In genomic region chr22:49928571-49929552, GRCh38 we compare ENCODE assay signal across 1 cellular context.
TF ChIP-seq lines count a peak whose summit lies in the region.

No MANE protein-coding gene starts in this region.

TF ChIP-seq in GM23338, 12 proteins besides CTCF, POLR2A, EP300 and RAD21 (continued from another document):
- TF ChIP-seq CREB1 (CRISPR knock-in tag; IDR thresholded peaks at IDR 0.05; ENCODE audit: low read depth): no peak
- TF ChIP-seq EZH2phosphoT487 (IDR thresholded peaks at IDR 0.05; ENCODE audit: unreplicated experiment): no peak
- TF ChIP-seq REST (IDR thresholded peaks at IDR 0.05; ENCODE audit: unreplicated experiment): no peak
- TF ChIP-seq, protein P1, sequence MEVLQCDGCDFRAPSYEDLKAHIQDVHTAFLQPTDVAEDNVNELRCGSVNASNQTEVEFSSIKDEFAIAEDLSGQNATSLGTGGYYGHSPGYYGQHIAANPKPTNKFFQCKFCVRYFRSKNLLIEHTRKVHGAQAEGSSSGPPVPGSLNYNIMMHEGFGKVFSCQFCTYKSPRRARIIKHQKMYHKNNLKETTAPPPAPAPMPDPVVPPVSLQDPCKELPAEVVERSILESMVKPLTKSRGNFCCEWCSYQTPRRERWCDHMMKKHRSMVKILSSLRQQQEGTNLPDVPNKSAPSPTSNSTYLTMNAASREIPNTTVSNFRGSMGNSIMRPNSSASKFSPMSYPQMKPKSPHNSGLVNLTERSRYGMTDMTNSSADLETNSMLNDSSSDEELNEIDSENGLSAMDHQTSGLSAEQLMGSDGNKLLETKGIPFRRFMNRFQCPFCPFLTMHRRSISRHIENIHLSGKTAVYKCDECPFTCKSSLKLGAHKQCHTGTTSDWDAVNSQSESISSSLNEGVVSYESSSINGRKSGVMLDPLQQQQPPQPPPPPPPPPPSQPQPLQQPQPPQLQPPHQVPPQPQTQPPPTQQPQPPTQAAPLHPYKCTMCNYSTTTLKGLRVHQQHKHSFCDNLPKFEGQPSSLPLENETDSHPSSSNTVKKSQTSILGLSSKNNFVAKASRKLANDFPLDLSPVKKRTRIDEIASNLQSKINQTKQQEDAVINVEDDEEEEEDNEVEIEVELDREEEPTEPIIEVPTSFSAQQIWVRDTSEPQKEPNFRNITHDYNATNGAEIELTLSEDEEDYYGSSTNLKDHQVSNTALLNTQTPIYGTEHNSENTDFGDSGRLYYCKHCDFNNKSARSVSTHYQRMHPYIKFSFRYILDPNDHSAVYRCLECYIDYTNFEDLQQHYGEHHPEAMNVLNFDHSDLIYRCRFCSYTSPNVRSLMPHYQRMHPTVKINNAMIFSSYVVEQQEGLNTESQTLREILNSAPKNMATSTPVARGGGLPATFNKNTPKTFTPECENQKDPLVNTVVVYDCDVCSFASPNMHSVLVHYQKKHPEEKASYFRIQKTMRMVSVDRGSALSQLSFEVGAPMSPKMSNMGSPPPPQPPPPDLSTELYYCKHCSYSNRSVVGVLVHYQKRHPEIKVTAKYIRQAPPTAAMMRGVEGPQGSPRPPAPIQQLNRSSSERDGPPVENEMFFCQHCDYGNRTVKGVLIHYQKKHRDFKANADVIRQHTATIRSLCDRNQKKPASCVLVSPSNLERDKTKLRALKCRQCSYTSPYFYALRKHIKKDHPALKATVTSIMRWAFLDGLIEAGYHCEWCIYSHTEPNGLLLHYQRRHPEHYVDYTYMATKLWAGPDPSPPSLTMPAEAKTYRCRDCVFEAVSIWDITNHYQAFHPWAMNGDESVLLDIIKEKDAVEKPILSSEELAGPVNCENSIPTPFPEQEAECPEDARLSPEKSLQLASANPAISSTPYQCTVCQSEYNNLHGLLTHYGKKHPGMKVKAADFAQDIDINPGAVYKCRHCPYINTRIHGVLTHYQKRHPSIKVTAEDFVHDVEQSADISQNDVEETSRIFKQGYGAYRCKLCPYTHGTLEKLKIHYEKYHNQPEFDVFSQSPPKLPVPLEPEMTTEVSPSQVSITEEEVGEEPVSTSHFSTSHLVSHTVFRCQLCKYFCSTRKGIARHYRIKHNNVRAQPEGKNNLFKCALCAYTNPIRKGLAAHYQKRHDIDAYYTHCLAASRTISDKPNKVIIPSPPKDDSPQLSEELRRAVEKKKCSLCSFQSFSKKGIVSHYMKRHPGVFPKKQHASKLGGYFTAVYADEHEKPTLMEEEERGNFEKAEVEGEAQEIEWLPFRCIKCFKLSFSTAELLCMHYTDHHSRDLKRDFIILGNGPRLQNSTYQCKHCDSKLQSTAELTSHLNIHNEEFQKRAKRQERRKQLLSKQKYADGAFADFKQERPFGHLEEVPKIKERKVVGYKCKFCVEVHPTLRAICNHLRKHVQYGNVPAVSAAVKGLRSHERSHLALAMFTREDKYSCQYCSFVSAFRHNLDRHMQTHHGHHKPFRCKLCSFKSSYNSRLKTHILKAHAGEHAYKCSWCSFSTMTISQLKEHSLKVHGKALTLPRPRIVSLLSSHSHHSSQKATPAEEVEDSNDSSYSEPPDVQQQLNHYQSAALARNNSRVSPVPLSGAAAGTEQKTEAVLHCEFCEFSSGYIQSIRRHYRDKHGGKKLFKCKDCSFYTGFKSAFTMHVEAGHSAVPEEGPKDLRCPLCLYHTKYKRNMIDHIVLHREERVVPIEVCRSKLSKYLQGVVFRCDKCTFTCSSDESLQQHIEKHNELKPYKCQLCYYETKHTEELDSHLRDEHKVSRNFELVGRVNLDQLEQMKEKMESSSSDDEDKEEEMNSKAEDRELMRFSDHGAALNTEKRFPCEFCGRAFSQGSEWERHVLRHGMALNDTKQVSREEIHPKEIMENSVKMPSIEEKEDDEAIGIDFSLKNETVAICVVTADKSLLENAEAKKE (CRISPR knock-in tag; IDR thresholded peaks at IDR 0.05): no peak
- no peak for TF ChIP-seq EZH2 (IDR thresholded peaks at IDR 0.05; ENCODE audit: low read depth, unreplicated experiment)
- no peak for TF ChIP-seq POLR2AphosphoS5 (IDR thresholded peaks at IDR 0.05; ENCODE audit: low read depth)
